In genomic region chr18:64972545-64972944, GRCh38 we compare ENCODE assay signal across 30 cellular contexts.
A peak's percentile ranks its signal among the peaks of the same experiment; 100 is the strongest.
DNase-seq lines count a peak whose midpoint lies in the region; ATAC-seq and TF ChIP-seq lines count a peak whose summit lies in the region.
"Had no signal": no experiment of that assay in that cellular context is flagged by ENCODE, and none has a peak within 500 bp of the region (broad histone marks: within the 10 kb centered on the region; RNA-seq: fewer than 3 reads in every experiment).

No MANE protein-coding gene starts in this region.

- no peaks in the 10 kb centered on the region for H3K9me3 ChIP-seq in WERI-Rb-1 (ENCODE audit: severe bottlenecking)
- H3K9me3 ChIP-seq: ascending aorta, HAP-1, MG63, prostate gland, thoracic aorta had no signal

- H3K4me1 ChIP-seq in GM23338 (ENCODE audit: insufficient read depth) = 0 out of 2 replicates have a peak, but pooled peaks cover 3% of the 10 kb centered on the region
- H3K4me1 ChIP-seq: ascending aorta, prostate gland had no signal

- no peaks in the 10 kb centered on the region for H3K36me3 ChIP-seq in GM23338 (ENCODE audit: insufficient read depth)
- no peaks in the 10 kb centered on the region for H3K36me3 ChIP-seq in WERI-Rb-1
- H3K36me3 ChIP-seq: ascending aorta, HAP-1, MG63, prostate gland, thoracic aorta had no signal

- H3K79me2 ChIP-seq in GM23338 (replicated peaks; ENCODE audit: insufficient read depth) = no peaks in the 10 kb centered on the region

- H3K27me3 ChIP-seq in GM23338 (ENCODE audit: insufficient read depth) = no peaks in the 10 kb centered on the region
- no peaks in the 10 kb centered on the region for H3K27me3 ChIP-seq in WERI-Rb-1 (ENCODE audit: insufficient read depth, low read depth, severe bottlenecking)
- H3K27me3 ChIP-seq: ascending aorta, MG63 had no signal

- H3K9me3 Mint-ChIP-seq in GM23338 = no peaks in the 10 kb centered on the region

- ATAC-seq in GM23338 (peak; percentile 61), HG03135 (IDR thresholded peaks at IDR 0.05; ENCODE audit: unreplicated experiment) (no peak), GM18907 (IDR thresholded peaks at IDR 0.05; ENCODE audit: unreplicated experiment) (no peak)
- ATAC-seq: naive thymus-derived CD4-positive, alpha-beta T cell had no signal

- no peak overlapping the region for H2AFZ ChIP-seq in GM23338

- no peaks in the 10 kb centered on the region for H3F3A ChIP-seq in GM23338 (replicated peaks; ENCODE audit: low read depth)

- no peak overlapping the region for H3K27ac Mint-ChIP-seq in GM23338
- H3K27ac Mint-ChIP-seq: activated naive CD8-positive, alpha-beta T cell treated with anti-CD3 and anti-CD28 coated beads for 36 hours; immature natural killer cell; naive thymus-derived CD4-positive, alpha-beta T cell; stimulated activated naive CD8-positive, alpha-beta T cell treated with anti-CD3 and anti-CD28 coated beads, Interleukin-15, Interleukin-2, amounts not matched to agents 100 ng/mL and 50 ng/mL, for 24 hours had no signal

- H3K4me3 Mint-ChIP-seq in GM23338 = no peak overlapping the region
- H3K4me3 Mint-ChIP-seq: activated naive CD8-positive, alpha-beta T cell treated with anti-CD3 and anti-CD28 coated beads for 36 hours; immature natural killer cell; naive thymus-derived CD4-positive, alpha-beta T cell; stimulated activated naive CD8-positive, alpha-beta T cell treated with anti-CD3 and anti-CD28 coated beads, Interleukin-15, Interleukin-2, amounts not matched to agents 100 ng/mL and 50 ng/mL, for 24 hours had no signal

- H4K20me1 ChIP-seq in GM23338 (replicated peaks; ENCODE audit: insufficient read depth) = no peaks in the 10 kb centered on the region

- DNase-seq in NCI-H146 (lab: John Stamatoyannopoulos, UW) (peak; percentile 10), NCI-H146 treated with DMSO at 0.1 percent for 48 hours (lab: John Stamatoyannopoulos, UW; ENCODE audit: unreplicated experiment) (no peak), GM23338 (ENCODE audit: low spot score) (peak; percentile 27), WERI-Rb-1 (peak; percentile 10), left kidney (ENCODE audit: low read depth, low spot score) (peak; percentile 21), AG08395 (ENCODE audit: low spot score) (no peak)
- DNase-seq: 8988T; activated CD4-positive, alpha-beta T cell treated with anti-CD3 and anti-CD28 coated beads for 48 hours; activated CD8-positive, alpha-beta memory T cell treated with anti-CD3 and anti-CD28 coated beads for 24 hours; activated effector memory CD4-positive, alpha-beta T cell treated with anti-CD3 and anti-CD28 coated beads, Interleukin-2, amount 50 U/mL, for 16 hours; activated naive CD8-positive, alpha-beta T cell treated with anti-CD3 and anti-CD28 coated beads for 36 hours; AML-193; cerebellar nuclear complex; GDM1; hippocampal formation; immature natural killer cell; KBM-7; MG63; midbrain; naive thymus-derived CD4-positive, alpha-beta T cell; NCI-H1105 treated with DMSO at 0.1 percent for 48 hours; nucleus accumbens; T-helper 2 cell had no signal

- peaks cover 12% of the 10 kb centered on the region; the same call in 2 of the 3 replicates for H3K4me1 Mint-ChIP-seq in GM23338
- H3K4me1 Mint-ChIP-seq: activated naive CD8-positive, alpha-beta T cell treated with anti-CD3 and anti-CD28 coated beads for 36 hours; immature natural killer cell; naive thymus-derived CD4-positive, alpha-beta T cell had no signal

- H3K36me3 Mint-ChIP-seq in GM23338 (ENCODE audit: low read depth) = no peaks in the 10 kb centered on the region
- H3K36me3 Mint-ChIP-seq: activated naive CD8-positive, alpha-beta T cell treated with anti-CD3 and anti-CD28 coated beads for 36 hours; immature natural killer cell; naive thymus-derived CD4-positive, alpha-beta T cell had no signal

- no peaks in the 10 kb centered on the region for H3K9me2 ChIP-seq in GM23338 (ENCODE audit: insufficient read depth)

- no peak overlapping the region for H3K4me2 ChIP-seq in GM23338

- TF ChIP-seq CTCF in GM23338 (conservative IDR thresholded peaks at IDR 0.05; ENCODE audit: low read depth in 2 of 2) (no peak), WERI-Rb-1 (IDR thresholded peaks at IDR 0.05; ENCODE audit: low read depth, low read length) (no peak)

- H3K4me3 ChIP-seq in GM23338 (no peak overlapping the region), WERI-Rb-1 (ENCODE audit: low read depth, low read length) (no peak overlapping the region)
- H3K4me3 ChIP-seq: ascending aorta, HAP-1, MG63, prostate gland, thoracic aorta had no signal

- no peaks in the 10 kb centered on the region for H3K27me3 Mint-ChIP-seq in GM23338 (ENCODE audit: insufficient read depth, low read depth, poor library complexity)
- H3K27me3 Mint-ChIP-seq: activated naive CD8-positive, alpha-beta T cell treated with anti-CD3 and anti-CD28 coated beads for 36 hours; naive thymus-derived CD4-positive, alpha-beta T cell; stimulated activated naive CD8-positive, alpha-beta T cell treated with anti-CD3 and anti-CD28 coated beads, Interleukin-15, Interleukin-2, amounts not matched to agents 100 ng/mL and 50 ng/mL, for 24 hours had no signal

- H3K27ac ChIP-seq in GM23338 (ENCODE audit: low read depth) = no peak overlapping the region
- no peak overlapping the region for H3K27ac ChIP-seq in WERI-Rb-1
- H3K27ac ChIP-seq: ascending aorta, prostate gland, thoracic aorta had no signal

TF ChIP-seq in GM23338, 12 proteins besides CTCF, POLR2A, EP300 and RAD21 (continues in another document):
- TF ChIP-seq ZNF114 (CRISPR knock-in tag; IDR thresholded peaks at IDR 0.05) (no peak), CREB1 (CRISPR knock-in tag; IDR thresholded peaks at IDR 0.05; ENCODE audit: low read depth) (no peak), REST (IDR thresholded peaks at IDR 0.05; ENCODE audit: unreplicated experiment) (no peak), STAT1 (IDR thresholded peaks at IDR 0.05; ENCODE audit: unreplicated experiment) (no peak), ETS1 (IDR thresholded peaks at IDR 0.05) (no peak)

Comparison
In these comparisons a context has a peak if more than half of its experiments do, and no peak if none do; other contexts are left out.
1. DNase-seq: peak in NCI-H146 (single experiment), GM23338 (single experiment), WERI-Rb-1 (single experiment) and left kidney (single experiment); none in NCI-H146 treated with DMSO at 0.1 percent for 48 hours (single experiment) and AG08395 (single experiment).